In genomic region chr10:30233186-30233958, GRCh38 we compare ENCODE assay signal across 13 cellular contexts.
"Had no signal": no experiment of that assay in that cellular context is flagged by ENCODE, and none has a peak within 500 bp of the region (broad histone marks: within the 10 kb centered on the region; RNA-seq: fewer than 3 reads in every experiment).

No MANE protein-coding gene starts in this region.

- DNase-seq: activated CD4-positive, alpha-beta memory T cell treated with anti-CD3 and anti-CD28 coated beads for 36 hours; activated effector memory CD4-positive, alpha-beta T cell treated with anti-CD3 and anti-CD28 coated beads, Interleukin-2, amount 50 U/mL, for 16 hours; activated T-cell treated with anti-CD3 and anti-CD28 coated beads, Interleukin-2, amount 50 U/mL, for 4 hours; aorta; effector memory CD8-positive, alpha-beta T cell; glutamatergic neuron; immature natural killer cell; nephron progenitor cell; stimulated activated CD4-positive, alpha-beta T cell treated with anti-CD3 and anti-CD28 coated beads, Interleukin-15, amount 100 ng/mL, for 24 hours; stimulated activated CD4-positive, alpha-beta T cell treated with anti-CD3 and anti-CD28 coated beads, Interleukin-4, amount 100 ng/mL, for 24 hours; stimulated activated naive CD8-positive, alpha-beta T cell treated with anti-CD3 and anti-CD28 coated beads, Interleukin-15, amount 100 ng/mL, for 72 hours had no signal

- H3K36me3 ChIP-seq: thoracic aorta had no signal

- H3K4me3 ChIP-seq: thoracic aorta had no signal

- H3K27ac ChIP-seq: thoracic aorta, VCaP had no signal

- H3K9me3 ChIP-seq: thoracic aorta had no signal
